In the genomic region with DNA sequence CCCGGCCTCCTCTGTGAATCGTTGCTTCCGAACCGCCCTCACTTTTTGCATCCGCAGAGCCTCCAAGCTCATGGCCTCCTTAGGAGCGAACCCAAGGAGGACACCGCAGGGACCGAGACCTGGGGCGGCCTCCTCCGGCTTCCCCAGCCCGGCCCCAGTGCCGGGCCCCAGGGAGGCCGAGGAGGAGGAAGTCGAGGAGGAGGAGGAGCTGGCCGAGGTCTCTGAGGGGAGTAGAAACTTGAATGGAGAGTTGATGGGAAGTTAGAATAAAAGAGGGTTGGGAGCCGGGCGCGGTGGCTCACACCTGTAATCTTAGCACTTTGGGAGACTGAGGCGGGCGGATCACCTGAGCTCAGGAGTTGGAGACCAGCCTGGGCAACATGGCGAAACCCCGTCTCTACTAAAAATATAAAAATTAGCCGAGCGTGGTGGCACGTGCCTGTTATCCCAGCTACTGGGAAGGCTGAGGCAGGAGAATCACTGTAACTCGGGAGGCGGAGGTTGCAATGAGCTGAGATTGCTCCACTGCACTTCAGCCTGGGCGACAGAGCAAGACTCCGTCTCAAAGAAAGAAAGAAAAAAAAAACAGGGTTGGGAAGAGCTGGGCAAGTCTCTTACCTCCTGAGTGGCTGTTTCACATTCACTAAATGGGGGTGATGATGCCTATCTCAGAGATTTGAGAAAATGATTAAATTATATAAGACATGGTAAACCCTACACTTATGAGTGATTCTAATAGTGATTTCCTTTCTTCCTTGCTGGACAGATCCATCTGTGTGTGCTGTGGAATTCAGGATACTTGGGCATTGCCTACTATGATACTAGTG, we compare ENCODE assay signal across 1 cellular context.
TF ChIP-seq lines count a peak whose summit lies in the region.

No MANE protein-coding gene starts in this region.

TF ChIP-seq in K562, 482 proteins besides CTCF, POLR2A, EP300 and RAD21 (continued from another document):
- TF ChIP-seq, protein P1, sequence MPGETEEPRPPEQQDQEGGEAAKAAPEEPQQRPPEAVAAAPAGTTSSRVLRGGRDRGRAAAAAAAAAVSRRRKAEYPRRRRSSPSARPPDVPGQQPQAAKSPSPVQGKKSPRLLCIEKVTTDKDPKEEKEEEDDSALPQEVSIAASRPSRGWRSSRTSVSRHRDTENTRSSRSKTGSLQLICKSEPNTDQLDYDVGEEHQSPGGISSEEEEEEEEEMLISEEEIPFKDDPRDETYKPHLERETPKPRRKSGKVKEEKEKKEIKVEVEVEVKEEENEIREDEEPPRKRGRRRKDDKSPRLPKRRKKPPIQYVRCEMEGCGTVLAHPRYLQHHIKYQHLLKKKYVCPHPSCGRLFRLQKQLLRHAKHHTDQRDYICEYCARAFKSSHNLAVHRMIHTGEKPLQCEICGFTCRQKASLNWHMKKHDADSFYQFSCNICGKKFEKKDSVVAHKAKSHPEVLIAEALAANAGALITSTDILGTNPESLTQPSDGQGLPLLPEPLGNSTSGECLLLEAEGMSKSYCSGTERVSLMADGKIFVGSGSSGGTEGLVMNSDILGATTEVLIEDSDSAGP (CRISPR knock-in tag; IDR thresholded peaks at IDR 0.05) = 0 out of 2 replicates have a peak, but pooled peaks have one; percentile 15
- no peak for TF ChIP-seq NCOA4 (IDR thresholded peaks at IDR 0.05; ENCODE audit: partially characterized antibody)
- 0 out of 2 replicates have a peak, but pooled peaks have one; percentile 19 for TF ChIP-seq LARP7 (IDR thresholded peaks at IDR 0.05)
- TF ChIP-seq, protein P2, sequence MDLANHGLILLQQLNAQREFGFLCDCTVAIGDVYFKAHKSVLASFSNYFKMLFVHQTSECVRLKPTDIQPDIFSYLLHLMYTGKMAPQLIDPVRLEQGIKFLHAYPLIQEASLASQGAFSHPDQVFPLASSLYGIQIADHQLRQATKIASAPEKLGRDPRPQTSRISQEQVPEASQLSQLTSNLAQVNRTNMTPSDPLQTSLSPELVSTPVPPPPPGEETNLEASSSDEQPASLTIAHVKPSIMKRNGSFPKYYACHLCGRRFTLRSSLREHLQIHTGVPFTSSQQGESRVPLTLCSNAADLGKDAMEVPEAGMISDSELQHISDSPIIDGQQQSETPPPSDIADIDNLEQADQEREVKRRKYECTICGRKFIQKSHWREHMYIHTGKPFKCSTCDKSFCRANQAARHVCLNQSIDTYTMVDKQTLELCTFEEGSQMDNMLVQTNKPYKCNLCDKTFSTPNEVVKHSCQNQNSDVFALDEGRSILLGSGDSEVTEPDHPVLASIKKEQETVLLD (IDR thresholded peaks at IDR 0.05) = no peak
- no peak for TF ChIP-seq PRPF4 (IDR thresholded peaks at IDR 0.05; ENCODE audit: insufficient read depth, low read depth, low read length, poor library complexity, severe bottlenecking)
- TF ChIP-seq HMG20A (CRISPR knock-in tag; conservative IDR thresholded peaks at IDR 0.05) = 0 out of 2 replicates have a peak, but pooled peaks have one; percentile 19
- TF ChIP-seq HNRNPUL1 (IDR thresholded peaks at IDR 0.05; ENCODE audit: low read length) = no peak
- TF ChIP-seq, protein P3, sequence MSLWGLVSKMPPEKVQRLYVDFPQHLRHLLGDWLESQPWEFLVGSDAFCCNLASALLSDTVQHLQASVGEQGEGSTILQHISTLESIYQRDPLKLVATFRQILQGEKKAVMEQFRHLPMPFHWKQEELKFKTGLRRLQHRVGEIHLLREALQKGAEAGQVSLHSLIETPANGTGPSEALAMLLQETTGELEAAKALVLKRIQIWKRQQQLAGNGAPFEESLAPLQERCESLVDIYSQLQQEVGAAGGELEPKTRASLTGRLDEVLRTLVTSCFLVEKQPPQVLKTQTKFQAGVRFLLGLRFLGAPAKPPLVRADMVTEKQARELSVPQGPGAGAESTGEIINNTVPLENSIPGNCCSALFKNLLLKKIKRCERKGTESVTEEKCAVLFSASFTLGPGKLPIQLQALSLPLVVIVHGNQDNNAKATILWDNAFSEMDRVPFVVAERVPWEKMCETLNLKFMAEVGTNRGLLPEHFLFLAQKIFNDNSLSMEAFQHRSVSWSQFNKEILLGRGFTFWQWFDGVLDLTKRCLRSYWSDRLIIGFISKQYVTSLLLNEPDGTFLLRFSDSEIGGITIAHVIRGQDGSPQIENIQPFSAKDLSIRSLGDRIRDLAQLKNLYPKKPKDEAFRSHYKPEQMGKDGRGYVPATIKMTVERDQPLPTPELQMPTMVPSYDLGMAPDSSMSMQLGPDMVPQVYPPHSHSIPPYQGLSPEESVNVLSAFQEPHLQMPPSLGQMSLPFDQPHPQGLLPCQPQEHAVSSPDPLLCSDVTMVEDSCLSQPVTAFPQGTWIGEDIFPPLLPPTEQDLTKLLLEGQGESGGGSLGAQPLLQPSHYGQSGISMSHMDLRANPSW (CRISPR knock-in tag; IDR thresholded peaks at IDR 0.05) = no peak
- no peak for TF ChIP-seq NR1H2 (CRISPR knock-in tag; IDR thresholded peaks at IDR 0.05)
- TF ChIP-seq MTA1 (IDR thresholded peaks at IDR 0.05; ENCODE audit: borderline replicate concordance) = 0 out of 2 replicates have a peak, but pooled peaks have one; percentile 8
- no peak for TF ChIP-seq ZNF217 (CRISPR knock-in tag; IDR thresholded peaks at IDR 0.05)
- no peak for TF ChIP-seq CBX2 (IDR thresholded peaks at IDR 0.05; ENCODE audit: insufficient read depth, low read length, poor library complexity, severe bottlenecking)
- TF ChIP-seq PTTG1 (tag; IDR thresholded peaks at IDR 0.05; ENCODE audit: low read depth) = no peak
- TF ChIP-seq, protein P4, sequence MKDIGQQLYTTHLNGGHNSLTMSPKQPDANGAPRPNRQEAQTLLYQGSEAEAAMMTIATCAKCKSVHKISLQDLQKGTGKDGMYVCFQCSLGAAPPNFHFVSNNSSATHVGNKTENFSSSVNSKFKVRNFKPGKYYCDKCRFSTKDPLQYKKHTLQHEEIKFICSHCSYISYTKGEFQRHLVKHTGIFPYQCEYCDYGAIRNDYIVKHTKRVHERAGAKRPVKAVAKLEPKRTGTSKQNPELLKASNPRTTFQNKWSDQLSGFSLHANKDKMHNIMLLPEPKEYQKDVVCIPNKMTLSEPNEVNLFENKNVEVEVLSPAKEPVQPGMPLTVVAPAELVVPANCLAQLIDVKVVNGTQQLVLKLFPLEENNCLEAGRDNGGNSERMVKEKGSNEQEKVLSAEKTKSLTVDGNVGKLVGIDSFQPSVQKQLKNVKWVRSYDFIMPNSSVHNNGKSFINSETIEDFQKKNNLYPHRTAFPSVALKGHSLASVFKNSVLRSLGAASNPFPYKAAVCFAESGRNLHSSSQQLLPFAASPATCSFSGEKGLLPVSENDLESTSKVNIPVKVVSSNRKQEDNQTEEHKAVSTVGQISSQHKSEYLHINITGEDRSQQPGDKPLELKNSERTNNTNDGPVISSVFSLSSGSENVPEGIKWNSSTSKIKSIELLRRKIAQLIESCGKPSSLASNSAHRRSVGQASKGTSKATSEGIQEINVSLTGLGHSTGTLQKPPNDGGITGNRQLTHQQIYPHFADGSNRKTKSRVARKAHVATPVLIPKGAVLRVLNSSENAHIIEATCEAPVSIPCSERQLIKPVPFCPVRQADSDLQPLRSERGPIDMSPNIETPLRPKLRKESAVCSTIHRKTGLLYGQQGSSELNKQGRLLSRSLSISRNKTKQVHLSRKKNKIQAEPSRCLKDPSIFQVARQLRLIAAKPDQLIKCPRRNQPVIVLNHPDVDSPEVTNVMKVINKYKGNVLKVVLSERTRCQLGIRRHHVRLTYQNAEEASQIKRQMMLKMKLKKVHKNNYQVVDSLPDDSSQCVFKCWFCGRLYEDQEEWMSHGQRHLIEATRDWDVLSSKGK (CRISPR knock-in tag; IDR thresholded peaks at IDR 0.05) = no peak
- TF ChIP-seq ZNF77 (CRISPR knock-in tag; IDR thresholded peaks at IDR 0.05) = no peak
- TF ChIP-seq, protein P5, sequence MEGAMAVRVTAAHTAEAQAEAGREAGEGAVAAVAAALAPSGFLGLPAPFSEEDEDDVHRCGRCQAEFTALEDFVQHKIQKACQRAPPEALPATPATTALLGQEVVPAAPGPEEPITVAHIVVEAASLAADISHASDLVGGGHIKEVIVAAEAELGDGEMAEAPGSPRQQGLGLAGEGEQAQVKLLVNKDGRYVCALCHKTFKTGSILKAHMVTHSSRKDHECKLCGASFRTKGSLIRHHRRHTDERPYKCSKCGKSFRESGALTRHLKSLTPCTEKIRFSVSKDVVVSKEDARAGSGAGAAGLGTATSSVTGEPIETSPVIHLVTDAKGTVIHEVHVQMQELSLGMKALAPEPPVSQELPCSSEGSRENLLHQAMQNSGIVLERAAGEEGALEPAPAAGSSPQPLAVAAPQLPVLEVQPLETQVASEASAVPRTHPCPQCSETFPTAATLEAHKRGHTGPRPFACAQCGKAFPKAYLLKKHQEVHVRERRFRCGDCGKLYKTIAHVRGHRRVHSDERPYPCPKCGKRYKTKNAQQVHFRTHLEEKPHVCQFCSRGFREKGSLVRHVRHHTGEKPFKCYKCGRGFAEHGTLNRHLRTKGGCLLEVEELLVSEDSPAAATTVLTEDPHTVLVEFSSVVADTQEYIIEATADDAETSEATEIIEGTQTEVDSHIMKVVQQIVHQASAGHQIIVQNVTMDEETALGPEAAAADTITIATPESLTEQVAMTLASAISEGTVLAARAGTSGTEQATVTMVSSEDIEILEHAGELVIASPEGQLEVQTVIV (CRISPR knock-in tag; IDR thresholded peaks at IDR 0.05; ENCODE audit: borderline replicate concordance) = no peak
- TF ChIP-seq, protein P6, sequence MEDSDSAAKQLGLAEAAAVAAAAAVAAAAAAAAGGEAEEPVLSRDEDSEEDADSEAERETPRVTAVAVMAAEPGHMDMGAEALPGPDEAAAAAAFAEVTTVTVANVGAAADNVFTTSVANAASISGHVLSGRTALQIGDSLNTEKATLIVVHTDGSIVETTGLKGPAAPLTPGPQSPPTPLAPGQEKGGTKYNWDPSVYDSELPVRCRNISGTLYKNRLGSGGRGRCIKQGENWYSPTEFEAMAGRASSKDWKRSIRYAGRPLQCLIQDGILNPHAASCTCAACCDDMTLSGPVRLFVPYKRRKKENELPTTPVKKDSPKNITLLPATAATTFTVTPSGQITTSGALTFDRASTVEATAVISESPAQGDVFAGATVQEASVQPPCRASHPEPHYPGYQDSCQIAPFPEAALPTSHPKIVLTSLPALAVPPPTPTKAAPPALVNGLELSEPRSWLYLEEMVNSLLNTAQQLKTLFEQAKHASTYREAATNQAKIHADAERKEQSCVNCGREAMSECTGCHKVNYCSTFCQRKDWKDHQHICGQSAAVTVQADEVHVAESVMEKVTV (CRISPR knock-in tag; IDR thresholded peaks at IDR 0.05) = no peak
TF ChIP-seq in K562: peak in this region for 46.
